Comparison of ENCODE assay signal across 13 cellular contexts in genomic region chr7:107384025-107384424, GRCh38.
A peak's percentile ranks its signal among the peaks of the same experiment; 100 is the strongest.
DNase-seq lines count a peak whose midpoint lies in the region; ATAC-seq and TF ChIP-seq lines count a peak whose summit lies in the region.
"Had no signal": no experiment of that assay in that cellular context is flagged by ENCODE, and none has a peak within 500 bp of the region (broad histone marks: within the 10 kb centered on the region; RNA-seq: fewer than 3 reads in every experiment).

No MANE protein-coding gene starts in this region.

- DNase-seq in DND-41 (no peak), H9 (no peak), PC-3 (no peak), erythroblast (lab: John Stamatoyannopoulos, UW) (peak; percentile 48 to 58), left ventricle myocardium superior (no peak), GM13976 (ENCODE audit: low spot score) (no peak)
- DNase-seq: activated gamma-delta T cell treated with Interleukin-2 at 50 U/mL for 16 hours, amygdala, NCI-H1048, NCI-H748 treated with DMSO at 0.1 percent for 48 hours, substantia nigra had no signal

- H3K14ac ChIP-seq in H9 (ENCODE audit: insufficient read depth, low read length) = no peak overlapping the region

- H2BK120ac ChIP-seq in H9 (ENCODE audit: low read depth, low read length, poor library complexity, severe bottlenecking) = no peak overlapping the region

- no peak overlapping the region for H4K5ac ChIP-seq in H9 (ENCODE audit: insufficient read length, low read depth, low read length)

- no peak overlapping the region for H3K18ac ChIP-seq in H9 (ENCODE audit: insufficient read length, low read depth, low read length)

- peaks cover 4 to 7% (median 6%) of the 10 kb centered on the region in 3 experiments; a peak in 5 of 7 replicates for H3K36me3 Mint-ChIP-seq in H9 (ENCODE audit: insufficient read depth in 1 of 3, low read depth in 3 of 3)

- H3T11ph ChIP-seq in H9 (ENCODE audit: low read length) = no peak overlapping the region

- H3K27me3 ChIP-seq in DND-41 (ENCODE audit: insufficient read depth, low read length, poor library complexity) = no peaks in the 10 kb centered on the region
- H3K27me3 ChIP-seq in H9 (ENCODE audit: insufficient read depth, low read length) = no peaks in the 10 kb centered on the region
- no peaks in the 10 kb centered on the region for H3K27me3 ChIP-seq in PC-3 (ENCODE audit: low read length)

- H2BK15ac ChIP-seq in H9 (ENCODE audit: low read depth, low read length) = no peak overlapping the region

- H2BK20ac ChIP-seq in H9 (ENCODE audit: low read depth, low read length, poor library complexity, severe bottlenecking) = no peak overlapping the region

- no peak overlapping the region for H3K23ac ChIP-seq in H9 (ENCODE audit: insufficient read length, low read depth, low read length)

- no peak overlapping the region for H3K4me3 Mint-ChIP-seq in H9

- peak; percentile 23 for TF ChIP-seq CTCF in DND-41 (IDR thresholded peaks at IDR 0.05; ENCODE audit: borderline replicate concordance, extremely low read depth, low read length, poor library complexity, severe bottlenecking)
- TF ChIP-seq CTCF in H9 (conservative IDR thresholded peaks at IDR 0.05) = peak; percentile 45
- TF ChIP-seq CTCF in PC-3 (conservative IDR thresholded peaks at IDR 0.05; ENCODE audit: low read depth, low read length) = peak; percentile 40; the same call in 1 of the 2 replicates
- TF ChIP-seq CTCF in GM13976 (IDR thresholded peaks at IDR 0.05; ENCODE audit: borderline replicate concordance, control extremely low read depth, extremely low read depth, insufficient read depth, missing control alignments) = no peak

- POLR2A ChIA-PET in PC-3 (lab: Charles Lee; ENCODE audit: unreplicated experiment) = no interaction called here

- H4K8ac ChIP-seq in H9 (replicated peaks; ENCODE audit: insufficient read length, low read depth, low read length) = no peak overlapping the region

- no peak for TF ChIP-seq POLR2A in erythroblast (IDR thresholded peaks at IDR 0.05; ENCODE audit: low read length)

- ATAC-seq in DND-41 (ENCODE audit: insufficient read depth, low read depth) (no peak), PC-3 (no peak), left ventricle myocardium superior (no peak), HG03354 (IDR thresholded peaks at IDR 0.05; ENCODE audit: poor library complexity, severe bottlenecking, unreplicated experiment) (no peak)
- ATAC-seq: activated CD4-positive, CD25-positive, alpha-beta regulatory T cell treated with anti-CD3 and anti-CD28 coated beads, Interleukin-2, amount 50 U/mL, for 24 hours had no signal

- intact Hi-C loops in PC-3 (cut with micrococcal nuclease) (no loop called here), left ventricle myocardium superior (cut with micrococcal nuclease) (no loop called here)

- CTCF ChIA-PET in PC-3 (lab: Charles Lee) = no interaction called here

- H2BK12ac ChIP-seq in H9 (ENCODE audit: insufficient read length, low read depth, low read length) = no peak overlapping the region

- H3K4me3 ChIP-seq in DND-41 (ENCODE audit: low read depth in 1 of 2, low read length in 2 of 2) (no peak overlapping the region), PC-3 (ENCODE audit: low read length) (no peak overlapping the region)

- H2AFZ ChIP-seq in DND-41 (ENCODE audit: low read depth, low read length) = no peak overlapping the region
- no peak overlapping the region for H2AFZ ChIP-seq in H9 (ENCODE audit: low read length)
- no peak overlapping the region for H2AFZ ChIP-seq in PC-3 (ENCODE audit: low read length)

- no peaks in the 10 kb centered on the region for H3K79me2 ChIP-seq in DND-41 (ENCODE audit: insufficient read depth, low read length)
- no peaks in the 10 kb centered on the region; the same call in 1 of the 2 replicates for H3K79me2 ChIP-seq in H9 (ENCODE audit: insufficient read depth, low read length)
- H3K79me2 ChIP-seq in PC-3 (ENCODE audit: low read length) = no peaks in the 10 kb centered on the region

- in situ Hi-C loops in GM13976 (cut with MboI; ENCODE audit: low sequenced_read_pairs, unreplicated experiment) = no loop called here

- H3K4ac ChIP-seq in H9 (ENCODE audit: low read depth, low read length) = no peak overlapping the region

- no peaks in the 10 kb centered on the region for H3K9me2 ChIP-seq in PC-3 (replicated peaks; ENCODE audit: low read length)

- no peaks in the 10 kb centered on the region for H4K20me1 ChIP-seq in DND-41 (ENCODE audit: insufficient read depth, low read length)
- no peaks in the 10 kb centered on the region for H4K20me1 ChIP-seq in H9 (ENCODE audit: control insufficient read depth, insufficient read depth, insufficient read length)
- H4K20me1 ChIP-seq in PC-3 (ENCODE audit: low read length) = no peaks in the 10 kb centered on the region

- no peak overlapping the region for H3K56ac ChIP-seq in H9 (ENCODE audit: insufficient read length, low read depth, low read length)

- H3K9ac ChIP-seq in DND-41 (ENCODE audit: low read depth, low read length) (no peak overlapping the region), H9 (ENCODE audit: extremely low read depth, insufficient read length, low read length) (no peak overlapping the region), PC-3 (ENCODE audit: low read length) (no peak overlapping the region)

- H3K23me2 ChIP-seq in H9 (ENCODE audit: insufficient read length, low read depth, low read length, poor library complexity, severe bottlenecking) = no peaks in the 10 kb centered on the region

- H3K36me3 ChIP-seq in DND-41 (ENCODE audit: insufficient read depth, low read length) (no peaks in the 10 kb centered on the region), PC-3 (ENCODE audit: low read depth, low read length) (no peaks in the 10 kb centered on the region)

- peaks cover 26 to 33% of the 10 kb centered on the region in 2 experiments for H3K4me1 Mint-ChIP-seq in H9

- H3F3A ChIP-seq in PC-3 (ENCODE audit: low read length, unreplicated experiment) = no peaks in the 10 kb centered on the region

- no peaks in the 10 kb centered on the region for H3K79me1 ChIP-seq in H9 (ENCODE audit: insufficient read depth, low read depth, low read length, poor library complexity, severe bottlenecking)

- WGBS in H9 (ENCODE audit: extremely low coverage, insufficient read length, low lambda C conversion rate) = no CpG with 5 or more reads among the region's 5 CpGs

- H4K91ac ChIP-seq in H9 (ENCODE audit: insufficient read length, low read depth, low read length) = no peak overlapping the region

- peaks cover 6 to 10% of the 10 kb centered on the region in 2 experiments for H3K9me3 Mint-ChIP-seq in H9

- H3K9me3 ChIP-seq in DND-41 (ENCODE audit: insufficient read depth, low read length, severe bottlenecking) (no peaks in the 10 kb centered on the region), H9 (ENCODE audit: control insufficient read depth, low read depth, low read length) (no peaks in the 10 kb centered on the region), PC-3 (ENCODE audit: low read length) (no peaks in the 10 kb centered on the region)

- no peaks in the 10 kb centered on the region for H3K4me1 ChIP-seq in DND-41 (ENCODE audit: insufficient read depth, low read length)
- H3K4me1 ChIP-seq in H9 (ENCODE audit: insufficient read depth, low read length) = 0 out of 2 replicates have a peak, but pooled peaks cover 2% of the 10 kb centered on the region
- H3K4me1 ChIP-seq in PC-3 (ENCODE audit: insufficient read depth, low read length) = peaks cover 12% of the 10 kb centered on the region

- no peak overlapping the region for H2BK5ac ChIP-seq in H9 (ENCODE audit: insufficient read length, low read length)

- no peaks in the 10 kb centered on the region for H3K27me3 Mint-ChIP-seq in H9 (ENCODE audit: low read depth)

- no TSS peak for BruUV-seq in PC-3 (replicated peaks; lab: Mats Ljungman, UMichigan)

- H3K4me2 ChIP-seq in DND-41 (ENCODE audit: insufficient read depth, low read length) (no peak overlapping the region), H9 (ENCODE audit: insufficient read depth, insufficient read length, low read length) (no peak overlapping the region), PC-3 (ENCODE audit: low read length) (no peak overlapping the region)

- H3K27ac ChIP-seq in DND-41 (ENCODE audit: low read length) = no peak overlapping the region
- H3K27ac ChIP-seq in H9 (ENCODE audit: insufficient read length, low read depth, low read length) = no peak overlapping the region
- no peak overlapping the region for H3K27ac ChIP-seq in PC-3 (ENCODE audit: low read length)

- H3K27ac Mint-ChIP-seq in H9 = no peak overlapping the region; a peak in 1 of 7 replicates

- H2AK5ac ChIP-seq in H9 (ENCODE audit: insufficient read length, low read length) = no peak overlapping the region

Comparison
In these comparisons a context has a peak if more than half of its experiments do, and no peak if none do; other contexts are left out.
1. DNase-seq: peak in erythroblast (2 of 2); none in DND-41 (single experiment), H9 (single experiment), PC-3 (single experiment), left ventricle myocardium superior (single experiment) and GM13976 (single experiment).